In genomic region chr3:114383875-114384557, GRCh38 we compare ENCODE assay signal across 8 cellular contexts.
A peak's percentile ranks its signal among the peaks of the same experiment; 100 is the strongest.
DNase-seq lines count a peak whose midpoint lies in the region; ATAC-seq, FAIRE-seq and TF ChIP-seq lines count a peak whose summit lies in the region.

No MANE protein-coding gene starts in this region.

- DNase-seq in GM18507 (ENCODE audit: extremely low spot score, insufficient read length, low read depth) (peak; percentile 32), NCI-H226 (peak; percentile 53), lower leg skin (ENCODE audit: low spot score in 2 of 2) (peak; percentile 84 to 93)
- DNase-seq in activated CD4-positive, alpha-beta T cell treated with anti-CD3 and anti-CD28 coated beads, Interleukin-2, amount 50 U/mL, for 1 hour = peak; percentile 58
- peak; percentile 50 to 60 for DNase-seq in stimulated activated CD4-positive, alpha-beta T cell treated with anti-CD3 and anti-CD28 coated beads, Interleukin-4, amount 100 ng/mL, for 4 hours

- peak overlapping the region; percentile 63 for H3K27ac Mint-ChIP-seq in dendritic cell treated with granulocyte-macrophage colony-stimulating factor and Interleukin-4, amounts not matched to agents 40 ng/mL and 50 ng/mL, for 4 days

- TF ChIP-seq POLR2A in lower leg skin (IDR thresholded peaks at IDR 0.05) = no peak

- H3K27me3 ChIP-seq in ACC112 (ENCODE audit: insufficient read depth, low read length) = no peaks in the 10 kb centered on the region

- intact Hi-C loops in dendritic cell treated with granulocyte-macrophage colony-stimulating factor and Interleukin-4, amounts not matched to agents 40 ng/mL and 50 ng/mL, for 4 days (cut with micrococcal nuclease) = loop anchor here (2.0 to 10.0 kb wide), 2 partner anchors 35 to 1311 kb away; no protein-coding TSS in a partner anchor
- intact Hi-C loops in lower leg skin (cut with DNase I; ENCODE audit: low total_unique reads) = no loop called here

- peaks cover 7% of the 10 kb centered on the region; the same call in 1 of the 2 replicates for H3K36me3 ChIP-seq in ACC112 (ENCODE audit: insufficient read depth, low read length)

- peaks cover 2% of the 10 kb centered on the region for H3K4me1 Mint-ChIP-seq in dendritic cell treated with granulocyte-macrophage colony-stimulating factor and Interleukin-4, amounts not matched to agents 40 ng/mL and 50 ng/mL, for 4 days (ENCODE audit: low read depth)

- no peaks in the 10 kb centered on the region for H3K9me3 Mint-ChIP-seq in dendritic cell treated with granulocyte-macrophage colony-stimulating factor and Interleukin-4, amounts not matched to agents 40 ng/mL and 50 ng/mL, for 4 days

- FAIRE-seq in GM18507 (lab: Jason Lieb, UNC) = peak; percentile 92

- no peaks in the 10 kb centered on the region for H3K79me2 ChIP-seq in ACC112 (ENCODE audit: control insufficient read depth, insufficient read depth, low read length, unreplicated experiment)

- peak overlapping the region; percentile 62 for H3K4me3 Mint-ChIP-seq in dendritic cell treated with granulocyte-macrophage colony-stimulating factor and Interleukin-4, amounts not matched to agents 40 ng/mL and 50 ng/mL, for 4 days

- no peaks in the 10 kb centered on the region for H3K27me3 Mint-ChIP-seq in dendritic cell treated with granulocyte-macrophage colony-stimulating factor and Interleukin-4, amounts not matched to agents 40 ng/mL and 50 ng/mL, for 4 days

- H3K36me3 Mint-ChIP-seq in dendritic cell treated with granulocyte-macrophage colony-stimulating factor and Interleukin-4, amounts not matched to agents 40 ng/mL and 50 ng/mL, for 4 days (ENCODE audit: low read depth) = peaks cover 8% of the 10 kb centered on the region

- peak in 1 of 3 donors; percentile 62 for TF ChIP-seq CTCF in lower leg skin (IDR thresholded peaks at IDR 0.05)

- H3K4me1 ChIP-seq in ACC112 (ENCODE audit: control insufficient read depth, insufficient read depth, low read length, unreplicated experiment) = peaks cover 22% of the 10 kb centered on the region

- peak overlapping the region; percentile 67 for H3K4me3 ChIP-seq in ACC112 (ENCODE audit: low read depth, low read length)
- no peak overlapping the region for H3K4me3 ChIP-seq in lower leg skin (ENCODE audit: low read depth, poor library complexity, severe bottlenecking)

- H3K27ac ChIP-seq in ACC112 (ENCODE audit: low read depth, low read length) = peak overlapping the region; percentile 83

- ATAC-seq in HG03066 (IDR thresholded peaks at IDR 0.05; ENCODE audit: low read depth, unreplicated experiment) = peak; percentile 87

- peak overlapping the region; percentile 73 for H2AFZ ChIP-seq in ACC112 (ENCODE audit: low read length, unreplicated experiment)

- WGBS in lower leg skin, 2 donors = 19 to 24% methylated on average over 12 of the region's 12 CpGs

Comparison
In these comparisons a context has a peak if more than half of its experiments do, and no peak if none do; other contexts are left out.
1. DNase-seq: peak in every context shown above with its lines; median percentile 88 in lower leg skin; 58 in activated CD4-positive, alpha-beta T cell treated with anti-CD3 and anti-CD28 coated beads, Interleukin-2, amount 50 U/mL, for 1 hour; 55 in stimulated activated CD4-positive, alpha-beta T cell treated with anti-CD3 and anti-CD28 coated beads, Interleukin-4, amount 100 ng/mL, for 4 hours; 53 in NCI-H226; 32 in GM18507.